Comparison of ENCODE assay signal across 8 cellular contexts in genomic region chr3:124834723-124835718, GRCh38. TPM values are rescaled to one million over a fixed set of nuclear protein-coding genes. Genes with fewer than 3 reads are reported as not detected.
DNase-seq lines count a peak whose midpoint lies in the region; ATAC-seq lines count a peak whose summit lies in the region.

No MANE protein-coding gene starts in this region.

- H3K9ac ChIP-seq in BLaER1 treated with 17β-estradiol and CSF1 and Interleukin-3, amounts not matched to agents 10 nM and 100 nM = 0 out of 22 replicates have a peak overlapping the region, but pooled peaks of 1 of the 11 experiments have one; percentile 4
- no peak overlapping the region for H3K9ac ChIP-seq in trophoblast cell (ENCODE audit: low read length)

- peak overlapping the region; percentile 57 for H3K14ac ChIP-seq in trophoblast cell (ENCODE audit: low read length)

- H3K4me1 ChIP-seq in BLaER1 treated with 17β-estradiol and CSF1 and Interleukin-3, amounts not matched to agents 10 nM and 100 nM = peaks cover 14 to 41% (median 28%) of the 10 kb centered on the region in 10 experiments
- peaks cover 29 to 43% of the 10 kb centered on the region in 2 experiments for H3K4me1 ChIP-seq in trophoblast cell (ENCODE audit: control insufficient read depth in 1 of 2, insufficient read depth in 2 of 2, low read length in 2 of 2)

- no peaks in the 10 kb centered on the region for H3K36me3 Mint-ChIP-seq in activated T-cell treated with anti-CD3 and anti-CD28 coated beads, Interleukin-2, amount 50 U/mL, for 4 hours (ENCODE audit: insufficient read depth)

- DNase-seq in NCI-H748 treated with DMSO at 0.1 percent for 48 hours (lab: John Stamatoyannopoulos, UW) (peak; percentile 85), fibroblast of gingiva (ENCODE audit: low read depth) (peak; percentile 37), trophoblast cell (peak; percentile 87 to 94), HUDEP-2 (lab: John Stamatoyannopoulos, UW; ENCODE audit: unreplicated experiment in 76 of 76) (no peak)
- peak; percentile 31 for DNase-seq in activated T-cell treated with anti-CD3 and anti-CD28 coated beads, Interleukin-2, amount 50 U/mL, for 4 hours

- peaks cover 0 to 56% (median 0%) of the 10 kb centered on the region in 11 experiments; a peak in 4 of 22 replicates for H3K36me3 ChIP-seq in BLaER1 treated with 17β-estradiol and CSF1 and Interleukin-3, amounts not matched to agents 10 nM and 100 nM
- peaks cover 9 to 14% of the 10 kb centered on the region in 2 experiments for H3K36me3 ChIP-seq in trophoblast cell (ENCODE audit: control insufficient read depth in 1 of 2, insufficient read depth in 2 of 2, low read length in 2 of 2)

- H2AFZ ChIP-seq in trophoblast cell (ENCODE audit: insufficient read depth, low read length, poor library complexity) = peak overlapping the region; percentile 2

- peak overlapping the region; percentile 72 for H3K4me3 Mint-ChIP-seq in activated T-cell treated with anti-CD3 and anti-CD28 coated beads, Interleukin-2, amount 50 U/mL, for 4 hours

- peaks cover 6% of the 10 kb centered on the region for H3K79me2 ChIP-seq in trophoblast cell (ENCODE audit: control insufficient read depth, insufficient read depth, low read length, poor library complexity)

- H4K20me1 ChIP-seq in BLaER1 treated with 17β-estradiol and CSF1 and Interleukin-3, amounts not matched to agents 10 nM and 100 nM = peaks cover 0 to 16% (median 0%) of the 10 kb centered on the region in 11 experiments; a peak in 5 of 22 replicates

- H3K9me3 ChIP-seq in BLaER1 treated with 17β-estradiol and CSF1 and Interleukin-3, amounts not matched to agents 10 nM and 100 nM (replicated peaks in 1 of 11) = no peaks in the 10 kb centered on the region
- no peaks in the 10 kb centered on the region for H3K9me3 ChIP-seq in trophoblast cell (ENCODE audit: insufficient read depth, low read depth, low read length)

- peak overlapping the region; percentile 0 for H2AK5ac ChIP-seq in trophoblast cell (ENCODE audit: low read length)

- peak overlapping the region; percentile 94 for H2BK120ac ChIP-seq in trophoblast cell (ENCODE audit: insufficient read depth, low read length, poor library complexity)

- no peak overlapping the region for H3K23ac ChIP-seq in trophoblast cell (ENCODE audit: low read length)

- no CpG with 5 or more reads among the region's 20 CpGs for WGBS in trophoblast cell (ENCODE audit: extremely low coverage, insufficient coverage, insufficient read length)

- peak overlapping the region; percentile 59 to 81 (median 68) for H3K4me2 ChIP-seq in BLaER1 treated with 17β-estradiol and CSF1 and Interleukin-3, amounts not matched to agents 10 nM and 100 nM
- peak overlapping the region; percentile 44 for H3K4me2 ChIP-seq in trophoblast cell (ENCODE audit: low read length)

- peak; percentile 92 for ATAC-seq in GM19372 (IDR thresholded peaks at IDR 0.05; ENCODE audit: low read depth, unreplicated experiment)
- ATAC-seq in HG03457 (IDR thresholded peaks at IDR 0.05; ENCODE audit: unreplicated experiment) = peak; percentile 86
- peak; percentile 94 to 96 for ATAC-seq in activated T-cell treated with anti-CD3 and anti-CD28 coated beads, Interleukin-2, amount 50 U/mL, for 4 hours

- peaks cover 25% of the 10 kb centered on the region for H3K4me1 Mint-ChIP-seq in activated T-cell treated with anti-CD3 and anti-CD28 coated beads, Interleukin-2, amount 50 U/mL, for 4 hours (ENCODE audit: low read depth)

- H3K4me3 ChIP-seq in BLaER1 treated with 17β-estradiol and CSF1 and Interleukin-3, amounts not matched to agents 10 nM and 100 nM = peak overlapping the region in 4 of 10 experiments; percentile 15 to 45 (median 24); a peak in 4 of 20 replicates
- H3K4me3 ChIP-seq in trophoblast cell (ENCODE audit: low read depth, low read length) = no peak overlapping the region

- peaks cover 37% of the 10 kb centered on the region for H3K79me1 ChIP-seq in trophoblast cell (ENCODE audit: low read length)

- H4K12ac ChIP-seq in trophoblast cell (ENCODE audit: low read depth, low read length) = no peak overlapping the region

- H3K18ac ChIP-seq in trophoblast cell (ENCODE audit: low read length) = peak overlapping the region; percentile 51

- H3K9me3 Mint-ChIP-seq in activated T-cell treated with anti-CD3 and anti-CD28 coated beads, Interleukin-2, amount 50 U/mL, for 4 hours = no peaks in the 10 kb centered on the region

- peak overlapping the region; percentile 68 for H2BK5ac ChIP-seq in trophoblast cell (ENCODE audit: low read depth, low read length, poor library complexity)

- peaks cover 10% of the 10 kb centered on the region for H3K27me3 Mint-ChIP-seq in activated T-cell treated with anti-CD3 and anti-CD28 coated beads, Interleukin-2, amount 50 U/mL, for 4 hours (ENCODE audit: low read depth)

- peak overlapping the region; percentile 97 for H4K91ac ChIP-seq in trophoblast cell (ENCODE audit: low read depth, low read length)

- H3K27ac ChIP-seq in BLaER1 treated with 17β-estradiol and CSF1 and Interleukin-3, amounts not matched to agents 10 nM and 100 nM = peak overlapping the region in 3 of 11 experiments; percentile 8 to 22 (median 19); a peak in 2 of 22 replicates
- peak overlapping the region; percentile 91 for H3K27ac ChIP-seq in trophoblast cell (ENCODE audit: low read depth, low read length)

- no peak overlapping the region for H3K4ac ChIP-seq in trophoblast cell (ENCODE audit: low read depth, low read length)

- peaks cover 0 to 16% (median 7%) of the 10 kb centered on the region in 11 experiments; a peak in 8 of 22 replicates for H3K27me3 ChIP-seq in BLaER1 treated with 17β-estradiol and CSF1 and Interleukin-3, amounts not matched to agents 10 nM and 100 nM
- no peaks in the 10 kb centered on the region for H3K27me3 ChIP-seq in trophoblast cell (ENCODE audit: insufficient read depth, low read length)

- peak overlapping the region; percentile 39 for H4K8ac ChIP-seq in trophoblast cell (ENCODE audit: low read depth, low read length)

- H2BK12ac ChIP-seq in trophoblast cell (ENCODE audit: low read length) = peak overlapping the region; percentile 67

RNA-seq across cellular contexts. Expression of gene ITGB5, which starts 52.1 kb away (rescaled TPM):
- under 1 TPM; 0.71 to 0.87 (median 0.71) TPM for total RNA-seq in activated T-cell treated with anti-CD3 and anti-CD28 coated beads, Interleukin-2, amount 50 U/mL, for 4 hours
- 121 and 127 TPM in 2 replicates for polyA plus RNA-seq in trophoblast cell (2013)

Comparison
In these comparisons a context has a peak if more than half of its experiments do, and no peak if none do; other contexts are left out.
1. DNase-seq: peak in NCI-H748 treated with DMSO at 0.1 percent for 48 hours (single experiment), activated T-cell treated with anti-CD3 and anti-CD28 coated beads, Interleukin-2, amount 50 U/mL, for 4 hours (single experiment), fibroblast of gingiva (single experiment) and trophoblast cell (2 of 2); none in HUDEP-2 (0 of 76).
2. Peak in every context shown above with its lines, with median percentiles within 50 percentile points of each other: ATAC-seq.